ENCODE assay signal across 16 cellular contexts in the genomic region with DNA sequence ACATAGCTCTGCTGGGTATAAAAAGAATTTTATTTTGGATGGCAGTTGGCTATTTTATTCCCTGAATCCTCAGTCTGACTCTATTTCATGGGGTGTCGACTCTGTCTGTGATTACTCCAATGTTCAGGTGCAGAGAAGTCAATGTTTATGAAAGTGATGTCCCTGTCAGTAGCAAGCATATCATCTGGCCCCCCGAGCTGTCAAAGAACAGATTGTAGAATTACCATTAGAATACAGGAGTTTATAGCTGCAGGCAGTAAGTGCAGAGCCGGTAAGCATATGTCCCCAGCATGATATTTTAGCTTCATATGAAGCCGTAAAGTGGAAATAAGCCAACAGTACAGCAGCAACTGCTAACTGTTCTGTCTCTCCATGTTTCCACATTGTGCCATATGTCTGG.
DNase-seq lines count a peak whose midpoint lies in the region; ATAC-seq and TF ChIP-seq lines count a peak whose summit lies in the region.
"Had no signal": no experiment of that assay in that cellular context is flagged by ENCODE, and none has a peak within 500 bp of the region (broad histone marks: within the 10 kb centered on the region; RNA-seq: fewer than 3 reads in every experiment).

No MANE protein-coding gene starts in this region.

- no peak for TF ChIP-seq CTCF in brain (conservative IDR thresholded peaks at IDR 0.05)
- no peak for TF ChIP-seq CTCF in neural progenitor cell (IDR thresholded peaks at IDR 0.05)
- TF ChIP-seq CTCF in testis (IDR thresholded peaks at IDR 0.05) = no peak

- H3K4me1 ChIP-seq in neural progenitor cell (no peaks in the 10 kb centered on the region), testis (no peaks in the 10 kb centered on the region)
- H3K4me1 ChIP-seq: BE2C had no signal

- H3K27ac ChIP-seq in neural progenitor cell = no peak overlapping the region
- H3K27ac ChIP-seq in testis = no peak overlapping the region
- H3K27ac ChIP-seq: C4-2B, HL-60 had no signal

- peaks cover 2% of the 10 kb centered on the region for H3F3A ChIP-seq in neural progenitor cell (ENCODE audit: low read depth)

- H3K79me2 ChIP-seq in neural progenitor cell (ENCODE audit: low read depth) = no peaks in the 10 kb centered on the region

- WGBS in testis, 2 donors = 77 to 87% methylated on average over 3 to 4 of the region's 4 CpGs

- H3K4me3 Mint-ChIP-seq in brain (peak overlapping the region in 2 of 5 experiments; percentile 2 to 27), neural progenitor cell (no peak overlapping the region)
- H3K4me3 Mint-ChIP-seq: CD4-positive, alpha-beta memory T cell; H9 had no signal

- intact Hi-C loops in testis (cut with DNase I; ENCODE audit: low total_unique reads) = no loop called here

- H3K9me3 Mint-ChIP-seq in brain (peaks cover 12 to 38% (median 18%) of the 10 kb centered on the region in 5 experiments), neural progenitor cell (peaks cover 25% of the 10 kb centered on the region)

- H3K4me3 ChIP-seq in neural progenitor cell (no peak overlapping the region), testis (no peak overlapping the region)

- H3K4me1 Mint-ChIP-seq in brain = peaks cover 33% of the 10 kb centered on the region
- H3K4me1 Mint-ChIP-seq in neural progenitor cell = peaks cover 54% of the 10 kb centered on the region
- H3K4me1 Mint-ChIP-seq: CD4-positive, alpha-beta memory T cell had no signal

- H4K20me1 ChIP-seq in neural progenitor cell (ENCODE audit: low read depth) = no peaks in the 10 kb centered on the region

- H3K27me3 ChIP-seq in neural progenitor cell (no peaks in the 10 kb centered on the region), testis (no peaks in the 10 kb centered on the region)
- H3K27me3 ChIP-seq: BE2C had no signal

- H3K36me3 ChIP-seq in neural progenitor cell = no peaks in the 10 kb centered on the region
- H3K36me3 ChIP-seq in testis (ENCODE audit: low read depth, missing control alignments) = no peaks in the 10 kb centered on the region
- H3K36me3 ChIP-seq: BE2C had no signal

- H3K4me2 ChIP-seq in neural progenitor cell = no peak overlapping the region

- H3K9me3 ChIP-seq in neural progenitor cell (ENCODE audit: low read depth) (no peaks in the 10 kb centered on the region), testis (no peaks in the 10 kb centered on the region)
- H3K9me3 ChIP-seq: BE2C had no signal

- H3K27ac Mint-ChIP-seq in brain (peak overlapping the region in 4 of 5 experiments; percentile 6 to 92 (median 32)), neural progenitor cell (peak overlapping the region; percentile 52)
- H3K27ac Mint-ChIP-seq: CD4-positive, alpha-beta memory T cell; H9 had no signal

- H2AFZ ChIP-seq in neural progenitor cell (replicated peaks) = no peak overlapping the region

- H3K27me3 Mint-ChIP-seq in brain = no peaks in the 10 kb centered on the region
- H3K27me3 Mint-ChIP-seq in neural progenitor cell (ENCODE audit: insufficient read depth, low read depth) = peaks cover 20% of the 10 kb centered on the region
- H3K27me3 Mint-ChIP-seq: CD4-positive, alpha-beta memory T cell had no signal

- no peak for ATAC-seq in HG02759 (IDR thresholded peaks at IDR 0.05; ENCODE audit: unreplicated experiment)

- H3K36me3 Mint-ChIP-seq in brain = no peaks in the 10 kb centered on the region
- peaks cover 3% of the 10 kb centered on the region for H3K36me3 Mint-ChIP-seq in neural progenitor cell
- H3K36me3 Mint-ChIP-seq: CD4-positive, alpha-beta memory T cell had no signal

- DNase-seq in NCI-H1694 (lab: John Stamatoyannopoulos, UW) = peak; percentile 99
- DNase-seq in NCI-H446 (lab: John Stamatoyannopoulos, UW) = peak; percentile 29 to 78
- no peak for DNase-seq in neural progenitor cell (ENCODE audit: low spot score)
- DNase-seq in activated naive CD4-positive, alpha-beta T cell treated with Interleukin-2 at 50 U/mL for 16 hours = no peak
- DNase-seq in testis = no peak
- DNase-seq in NCI-H2081 (lab: John Stamatoyannopoulos, UW) = no peak
- DNase-seq: BE2C; CD4-positive, alpha-beta memory T cell; DND-41; GDM1; GOT3; H9 had no signal

- H3K9ac ChIP-seq in neural progenitor cell = no peak overlapping the region

- no peak for TF ChIP-seq POLR2A in testis (IDR thresholded peaks at IDR 0.05)

Comparison
In these comparisons a context has a peak if more than half of its experiments do, and no peak if none do; other contexts are left out.
1. DNase-seq: peak in NCI-H1694 (single experiment) and NCI-H446 (2 of 2); none in neural progenitor cell (single experiment), activated naive CD4-positive, alpha-beta T cell treated with Interleukin-2 at 50 U/mL for 16 hours (single experiment), testis (single experiment) and NCI-H2081 (0 of 2).